Comparison of ENCODE assay signal across 8 cellular contexts in genomic region chr3:15794842-15795562, GRCh38. TPM values are rescaled to one million over a fixed set of nuclear protein-coding genes. Genes with fewer than 3 reads are reported as not detected.
DNase-seq lines count a peak whose midpoint lies in the region; ATAC-seq, FAIRE-seq and TF ChIP-seq lines count a peak whose summit lies in the region.

No MANE protein-coding gene starts in this region.

- H3K9ac ChIP-seq in duodenal mucosa (ENCODE audit: low read depth in 1 of 2, low read length in 2 of 2), result peak overlapping the region in 1 of 2 donors; percentile 51

- H3K9me3 ChIP-seq in duodenal mucosa (ENCODE audit: control insufficient read depth in 1 of 2, low read length in 2 of 2), result no peaks in the 10 kb centered on the region

- H3K4me1 ChIP-seq in duodenal mucosa (ENCODE audit: control insufficient read depth in 1 of 2, insufficient read depth in 2 of 2, low read length in 2 of 2), result peaks cover 4 to 17% of the 10 kb centered on the region in 2 donors

- DNase-seq in ELR (ENCODE audit: low read depth) (peak; percentile 44), OCI-M1 (lab: John Stamatoyannopoulos, UW) (peak; percentile 60), retinal pigment epithelial cell (ENCODE audit: low read depth) (no peak), NCI-H2171 treated with DMSO at 0.1 percent for 48 hours (lab: John Stamatoyannopoulos, UW) (no peak), occipital lobe (lab: John Stamatoyannopoulos, UW) (no peak), HTR-8/SVneo (ENCODE audit: insufficient read length, low spot score) (no peak)

- H3K27ac ChIP-seq in duodenal mucosa (ENCODE audit: low read depth, low read length), result peak overlapping the region; percentile 3

- no peak for FAIRE-seq in HTR-8/SVneo (lab: Jason Lieb, UNC)

- TF ChIP-seq CTCF in retinal pigment epithelial cell (conservative IDR thresholded peaks at IDR 0.05; ENCODE audit: low read depth, low read length), result peak; percentile 29

- ATAC-seq in HG02981 (IDR thresholded peaks at IDR 0.05; ENCODE audit: unreplicated experiment), result no peak

- no peaks in the 10 kb centered on the region for H3K36me3 ChIP-seq in duodenal mucosa (ENCODE audit: control insufficient read depth in 1 of 2, insufficient read depth in 2 of 2, low read length in 2 of 2)

- no peaks in the 10 kb centered on the region for H3K27me3 ChIP-seq in duodenal mucosa (ENCODE audit: control insufficient read depth in 1 of 2, insufficient read depth in 2 of 2, low read length in 2 of 2)

- H3K4me3 ChIP-seq in duodenal mucosa (ENCODE audit: low read depth in 1 of 2, low read length in 2 of 2), result peak overlapping the region in 1 of 2 donors; percentile 53
- peak overlapping the region; percentile 62 for H3K4me3 ChIP-seq in retinal pigment epithelial cell (ENCODE audit: low read length)

RNA-seq across cellular contexts. Expression of gene ANKRD28, which starts 2.8 kb away (rescaled TPM):
- total RNA-seq in occipital lobe, result 105 TPM

Comparison
In these comparisons a context has a peak if more than half of its experiments do, and no peak if none do; other contexts are left out.
1. DNase-seq: peak in ELR (single experiment) and OCI-M1 (single experiment); none in retinal pigment epithelial cell (single experiment), NCI-H2171 treated with DMSO at 0.1 percent for 48 hours (single experiment), occipital lobe (single experiment) and HTR-8/SVneo (single experiment).